ENCODE assay signal across 8 cellular contexts in genomic region chr12:53501615-53502181, GRCh38. TPM values are rescaled to one million over a fixed set of nuclear protein-coding genes. Genes with fewer than 3 reads are reported as not detected.
DNase-seq lines count a peak whose midpoint lies in the region; ATAC-seq and TF ChIP-seq lines count a peak whose summit lies in the region.

No MANE protein-coding gene starts in this region.

- CTCF ChIA-PET in MCF 10A (lab: Yijun Ruan, JAX): interaction anchor here (0.6 to 2.0 kb wide), 2 partner anchors 8 to 436 kb away, joined by 3 to 14 read pairs; no protein-coding TSS in a partner anchor

- no peak for TF ChIP-seq CTCF in 22Rv1 (IDR thresholded peaks at IDR 0.05)
- TF ChIP-seq CTCF in MCF 10A (IDR thresholded peaks at IDR 0.05; ENCODE audit: unreplicated experiment): no peak
- no peak for TF ChIP-seq CTCF in mucosa of descending colon (IDR thresholded peaks at IDR 0.05)

- intact Hi-C loops in MCF 10A (cut with micrococcal nuclease) (loop anchor here (2.0 kb wide), 2 partner anchors 49 to 81 kb away; partner anchors contain the start of gene PCBP2), mucosa of descending colon (cut with DNase I, micrococcal nuclease) (no loop called here)

- H3K4me3 Mint-ChIP-seq in MCF 10A (ENCODE audit: unreplicated experiment): peak overlapping the region; percentile 80

- H3K27ac ChIP-seq in 22Rv1: peak overlapping the region; percentile 100
- peak overlapping the region; percentile 99 for H3K27ac ChIP-seq in HUES48 (ENCODE audit: low read depth, low read length)

- H3K4me1 Mint-ChIP-seq in MCF 10A (ENCODE audit: insufficient read depth, unreplicated experiment): peaks cover 30% of the 10 kb centered on the region

- POLR2A ChIA-PET in MCF 10A (lab: Yijun Ruan, JAX): interaction anchor here (0.6 to 5.0 kb wide), 31 partner anchors 9 to 321 kb away, joined by 3 to 53 read pairs (median 6); partner anchors contain the start of genes AAAS, ATF7, CALCOCO1 and CSAD

- peaks cover 39% of the 10 kb centered on the region for H3K36me3 Mint-ChIP-seq in MCF 10A (ENCODE audit: insufficient read depth, unreplicated experiment)

- H3K9me3 ChIP-seq in HUES48 (ENCODE audit: control insufficient read depth, insufficient read depth, low read length) (no peaks in the 10 kb centered on the region), mucosa of descending colon (no peaks in the 10 kb centered on the region)

- peaks cover 29% of the 10 kb centered on the region for H3K4me1 ChIP-seq in HUES48 (ENCODE audit: control insufficient read depth, insufficient read depth, low read length)
- peaks cover 14% of the 10 kb centered on the region for H3K4me1 ChIP-seq in mucosa of descending colon (ENCODE audit: low read depth)

- H3K4me3 ChIP-seq in HUES48 (ENCODE audit: low read depth, low read length): peak overlapping the region; percentile 85
- peak overlapping the region; percentile 17 for H3K4me3 ChIP-seq in mucosa of descending colon

- no peaks in the 10 kb centered on the region for H3K9me3 Mint-ChIP-seq in MCF 10A (ENCODE audit: unreplicated experiment)

- no peaks in the 10 kb centered on the region for H3K27me3 Mint-ChIP-seq in MCF 10A (ENCODE audit: insufficient read depth, unreplicated experiment)

- H3K36me3 ChIP-seq in HUES48 (ENCODE audit: control insufficient read depth, insufficient read depth, low read length): peaks cover 33% of the 10 kb centered on the region
- H3K36me3 ChIP-seq in mucosa of descending colon (ENCODE audit: low read depth): peaks cover 6% of the 10 kb centered on the region

- no peaks in the 10 kb centered on the region for H3K27me3 ChIP-seq in HUES48 (ENCODE audit: control insufficient read depth, insufficient read depth, low read length)

- peak overlapping the region; percentile 93 for H3K27ac Mint-ChIP-seq in MCF 10A (ENCODE audit: low read depth, unreplicated experiment)

- peak overlapping the region; percentile 95 for H3K9ac ChIP-seq in HUES48 (ENCODE audit: low read depth, low read length)

- no peak for ATAC-seq in mucosa of descending colon
- ATAC-seq in HG03196 (IDR thresholded peaks at IDR 0.05; ENCODE audit: unreplicated experiment): no peak
- no peak for ATAC-seq in GM19395 (IDR thresholded peaks at IDR 0.05; ENCODE audit: unreplicated experiment)
- ATAC-seq in HG03045 (IDR thresholded peaks at IDR 0.05; ENCODE audit: unreplicated experiment): no peak

- no peak for DNase-seq in MCF 10A (ENCODE audit: unreplicated experiment)
- no peak for DNase-seq in mucosa of descending colon
- DNase-seq in stimulated activated CD4-positive, alpha-beta T cell treated with anti-CD3 and anti-CD28 coated beads, Interleukin-15, amount 100 ng/mL, for 24 hours: no peak

- BruUV-seq in MCF 10A (replicated peaks; lab: Mats Ljungman, UMichigan): TSS peak; percentile 69

RNA-seq across cellular contexts. Expression of gene TARBP2, which starts 0.6 kb away (rescaled TPM):
- total RNA-seq in MCF 10A (2022) (26.4 and 27.8 TPM in 2 replicates), mucosa of descending colon (10 to 100 TPM; 22.9 to 26.8 (median 25.1) TPM)

RNA-seq across cellular contexts. Expression of gene MAP3K12, which starts 2.4 kb away (rescaled TPM):
- total RNA-seq in MCF 10A (2022): 4.6 and 5.9 TPM in 2 replicates
- total RNA-seq in mucosa of descending colon: 10 to 100 TPM in 1 of 3 donors, 1 to 10 TPM in 2; 3.2 to 18.8 (median 8.9) TPM

RNA-seq across cellular contexts. Expression of gene NPFF, which starts 5.6 kb away (rescaled TPM):
- total RNA-seq in MCF 10A (2022): not detected in 2 replicates
- not detected for total RNA-seq in mucosa of descending colon

RNA-seq across cellular contexts. Expression of gene PCBP2, which starts 49.8 kb away (rescaled TPM):
- total RNA-seq in MCF 10A (2022) (994 and 1,037 TPM in 2 replicates), mucosa of descending colon (100 to 1,000 TPM; 584 to 701 (median 615) TPM)
